16 cellular contexts compared by ENCODE assay signal in the genomic region with DNA sequence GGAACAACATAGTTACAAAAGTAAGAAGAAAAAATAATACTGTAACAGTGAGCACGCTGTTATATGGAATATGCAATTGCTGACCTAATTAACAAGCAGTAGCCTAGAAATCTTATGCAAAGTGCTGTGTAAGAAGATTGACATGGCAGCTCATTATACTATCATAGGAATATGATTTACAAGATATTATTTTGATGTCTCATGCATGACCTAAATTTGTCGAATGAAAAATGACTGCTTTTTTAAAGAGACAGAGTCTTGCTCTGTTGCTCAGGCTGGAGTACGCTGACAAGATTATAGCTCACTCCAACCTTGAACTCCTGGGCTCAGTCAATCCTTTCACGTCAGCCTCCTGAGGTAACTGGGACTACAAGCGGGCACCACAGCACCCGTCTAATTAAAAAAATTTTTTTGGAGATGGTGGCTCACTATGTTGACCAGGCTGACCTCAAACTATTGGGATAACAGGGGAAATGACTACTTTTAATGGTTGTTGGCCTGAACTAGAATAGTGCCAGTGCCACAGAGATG. TPM values are rescaled to one million over a fixed set of nuclear protein-coding genes. Genes with fewer than 3 reads are reported as not detected.
A peak's percentile ranks its signal among the peaks of the same experiment; 100 is the strongest.
DNase-seq lines count a peak whose midpoint lies in the region; ATAC-seq and TF ChIP-seq lines count a peak whose summit lies in the region.
"Had no signal": no experiment of that assay in that cellular context is flagged by ENCODE, and none has a peak within 500 bp of the region (broad histone marks: within the 10 kb centered on the region; RNA-seq: fewer than 3 reads in every experiment).

No MANE protein-coding gene starts in this region.

- H3K9me3 Mint-ChIP-seq in stimulated activated naive CD8-positive, alpha-beta T cell treated with anti-CD3 and anti-CD28 coated beads, Interleukin-15, Interleukin-2, amounts not matched to agents 100 ng/mL and 50 ng/mL, for 24 hours = no peaks in the 10 kb centered on the region
- H3K9me3 Mint-ChIP-seq in stimulated activated naive CD8-positive, alpha-beta T cell treated with anti-CD3 and anti-CD28 coated beads, Interleukin-15, amount 100 ng/mL, for 72 hours = no peaks in the 10 kb centered on the region
- no peaks in the 10 kb centered on the region for H3K9me3 Mint-ChIP-seq in progenitor cell of endocrine pancreas (ENCODE audit: low read depth)

- intact Hi-C loops in head of caudate nucleus (cut with DNase I) = no loop called here

- peak overlapping the region; percentile 52 for H3K27ac Mint-ChIP-seq in stimulated activated naive CD8-positive, alpha-beta T cell treated with anti-CD3 and anti-CD28 coated beads, Interleukin-15, Interleukin-2, amounts not matched to agents 100 ng/mL and 50 ng/mL, for 24 hours
- H3K27ac Mint-ChIP-seq in stimulated activated naive CD8-positive, alpha-beta T cell treated with anti-CD3 and anti-CD28 coated beads, Interleukin-15, amount 100 ng/mL, for 72 hours = no peak overlapping the region
- H3K27ac Mint-ChIP-seq in progenitor cell of endocrine pancreas = peak overlapping the region; percentile 50

- no peak for TF ChIP-seq CTCF in progenitor cell of endocrine pancreas (IDR thresholded peaks at IDR 0.05; ENCODE audit: unreplicated experiment)

- no peak overlapping the region for H3K4me3 Mint-ChIP-seq in stimulated activated naive CD8-positive, alpha-beta T cell treated with anti-CD3 and anti-CD28 coated beads, Interleukin-15, Interleukin-2, amounts not matched to agents 100 ng/mL and 50 ng/mL, for 24 hours
- no peak overlapping the region for H3K4me3 Mint-ChIP-seq in stimulated activated naive CD8-positive, alpha-beta T cell treated with anti-CD3 and anti-CD28 coated beads, Interleukin-15, amount 100 ng/mL, for 72 hours
- no peak overlapping the region for H3K4me3 Mint-ChIP-seq in progenitor cell of endocrine pancreas (ENCODE audit: low read depth)

- H3K4me1 Mint-ChIP-seq in stimulated activated naive CD8-positive, alpha-beta T cell treated with anti-CD3 and anti-CD28 coated beads, Interleukin-15, Interleukin-2, amounts not matched to agents 100 ng/mL and 50 ng/mL, for 24 hours (ENCODE audit: low read depth) = peaks cover 80% of the 10 kb centered on the region
- peaks cover 57% of the 10 kb centered on the region for H3K4me1 Mint-ChIP-seq in stimulated activated naive CD8-positive, alpha-beta T cell treated with anti-CD3 and anti-CD28 coated beads, Interleukin-15, amount 100 ng/mL, for 72 hours
- peaks cover 42% of the 10 kb centered on the region for H3K4me1 Mint-ChIP-seq in progenitor cell of endocrine pancreas (ENCODE audit: low read depth)

- H3K27me3 Mint-ChIP-seq in stimulated activated naive CD8-positive, alpha-beta T cell treated with anti-CD3 and anti-CD28 coated beads, Interleukin-15, Interleukin-2, amounts not matched to agents 100 ng/mL and 50 ng/mL, for 24 hours = no peaks in the 10 kb centered on the region
- H3K27me3 Mint-ChIP-seq in stimulated activated naive CD8-positive, alpha-beta T cell treated with anti-CD3 and anti-CD28 coated beads, Interleukin-15, amount 100 ng/mL, for 72 hours = no peaks in the 10 kb centered on the region
- no peaks in the 10 kb centered on the region for H3K27me3 Mint-ChIP-seq in progenitor cell of endocrine pancreas

- DNase-seq in stimulated activated naive CD8-positive, alpha-beta T cell treated with anti-CD3 and anti-CD28 coated beads, Interleukin-15, amount 100 ng/mL, for 72 hours = no peak
- DNase-seq in amniotic epithelial cell (ENCODE audit: low read depth) (peak; percentile 30), progenitor cell of endocrine pancreas (ENCODE audit: low spot score, unreplicated experiment) (no peak), HPDE6-E6E7 (ENCODE audit: extremely low spot score) (no peak), head of caudate nucleus (no peak)
- DNase-seq: C1 segment of cervical spinal cord, DMS 273 treated with DMSO at 0.1 percent for 48 hours, H7, Kasumi-1, NCI-H1105 treated with DMSO at 0.1 percent for 48 hours, NCI-H1930, NCI-H2171 treated with DMSO at 0.1 percent for 48 hours, NCI-H748 treated with DMSO at 0.1 percent for 48 hours, OCI-M1 had no signal

- ATAC-seq in stimulated activated naive CD8-positive, alpha-beta T cell treated with anti-CD3 and anti-CD28 coated beads, Interleukin-15, amount 100 ng/mL, for 72 hours = no peak
- ATAC-seq in GM21825 (IDR thresholded peaks at IDR 0.05; ENCODE audit: unreplicated experiment) = no peak

- peaks cover 20% of the 10 kb centered on the region for H3K36me3 Mint-ChIP-seq in stimulated activated naive CD8-positive, alpha-beta T cell treated with anti-CD3 and anti-CD28 coated beads, Interleukin-15, Interleukin-2, amounts not matched to agents 100 ng/mL and 50 ng/mL, for 24 hours (ENCODE audit: low read depth)
- H3K36me3 Mint-ChIP-seq in progenitor cell of endocrine pancreas (ENCODE audit: insufficient read depth) = peaks cover 2% of the 10 kb centered on the region

RNA-seq across cellular contexts. Expression of a gene that starts 10.5 kb away (rescaled TPM):
- 153 and 171 TPM in 2 replicates for total RNA-seq in progenitor cell of endocrine pancreas

Comparison
In these comparisons a context has a peak if more than half of its experiments do, and no peak if none do; other contexts are left out.
1. H3K27ac Mint-ChIP-seq: peak in stimulated activated naive CD8-positive, alpha-beta T cell treated with anti-CD3 and anti-CD28 coated beads, Interleukin-15, Interleukin-2, amounts not matched to agents 100 ng/mL and 50 ng/mL, for 24 hours (single experiment) and progenitor cell of endocrine pancreas (single experiment); none in stimulated activated naive CD8-positive, alpha-beta T cell treated with anti-CD3 and anti-CD28 coated beads, Interleukin-15, amount 100 ng/mL, for 72 hours (0 of 2).